Comparison of ENCODE assay signal across 17 cellular contexts in genomic region chr1:52209429-52209828, GRCh38.
A peak's percentile ranks its signal among the peaks of the same experiment; 100 is the strongest.
DNase-seq lines count a peak whose midpoint lies in the region; ATAC-seq and TF ChIP-seq lines count a peak whose summit lies in the region.
"Had no signal": no experiment of that assay in that cellular context is flagged by ENCODE, and none has a peak within 500 bp of the region (broad histone marks: within the 10 kb centered on the region; RNA-seq: fewer than 3 reads in every experiment).

No MANE protein-coding gene starts in this region.

- H3K27ac ChIP-seq in mammary epithelial cell (ENCODE audit: insufficient read depth, low read depth, low read length) (peak overlapping the region; percentile 97), foreskin keratinocyte (peak overlapping the region; percentile 99), left lung (no peak overlapping the region)
- H3K27ac ChIP-seq: BLaER1, GM23248 had no signal

- intact Hi-C loops in activated CD4-positive, alpha-beta memory T cell treated with anti-CD3 and anti-CD28 coated beads for 36 hours (cut with micrococcal nuclease) = no loop called here
- intact Hi-C loops in mammary epithelial cell (cut with micrococcal nuclease) = no loop called here
- intact Hi-C loops in left lung (cut with DNase I) = no loop called here

- in situ Hi-C loops in mammary epithelial cell (cut with MboI; ENCODE audit: low sequenced_read_pairs in 2 of 2) = no loop called here

- no peaks in the 10 kb centered on the region for H3K27me3 ChIP-seq in mammary epithelial cell (ENCODE audit: insufficient read depth, low read length)
- no peaks in the 10 kb centered on the region for H3K27me3 ChIP-seq in foreskin keratinocyte
- H3K27me3 ChIP-seq in left lung = no peaks in the 10 kb centered on the region
- H3K27me3 ChIP-seq: BLaER1 had no signal

- CTCF ChIA-PET in activated CD4-positive, alpha-beta memory T cell treated with anti-CD3 and anti-CD28 coated beads for 36 hours (lab: Charles Lee) = no interaction called here
- CTCF ChIA-PET in activated CD4-positive, alpha-beta memory T cell treated with anti-CD3 and anti-CD28 coated beads, Interleukin-2, amount 10 ng/mL, durations not matched to agents 7 days and 5 days (lab: Charles Lee) = no interaction called here
- CTCF ChIA-PET in mammary epithelial cell (lab: Charles Lee; ENCODE audit: low non-redundant PET) = no interaction called here

- TF ChIP-seq CTCF in mammary epithelial cell (conservative IDR thresholded peaks at IDR 0.05 in 1 of 2, IDR thresholded peaks at IDR 0.05 in 1 of 2; ENCODE audit: extremely low read depth in 1 of 2, insufficient read depth in 1 of 2, low read depth in 1 of 2, low read length in 2 of 2) = no peak
- no peak for TF ChIP-seq CTCF in foreskin keratinocyte (conservative IDR thresholded peaks at IDR 0.05)
- no peak for TF ChIP-seq CTCF in nephron progenitor cell (IDR thresholded peaks at IDR 0.05)
- no peak for TF ChIP-seq CTCF in left lung (IDR thresholded peaks at IDR 0.05)

- H3K9me3 Mint-ChIP-seq in activated CD4-positive, alpha-beta memory T cell treated with anti-CD3 and anti-CD28 coated beads for 36 hours = no peaks in the 10 kb centered on the region
- H3K9me3 Mint-ChIP-seq in activated CD4-positive, alpha-beta memory T cell treated with anti-CD3 and anti-CD28 coated beads, Interleukin-2, amount 10 ng/mL, durations not matched to agents 7 days and 5 days = no peaks in the 10 kb centered on the region
- H3K9me3 Mint-ChIP-seq in nephron progenitor cell = no peaks in the 10 kb centered on the region

- DNase-seq in activated CD4-positive, alpha-beta memory T cell treated with anti-CD3 and anti-CD28 coated beads for 36 hours = no peak
- no peak for DNase-seq in activated CD4-positive, alpha-beta memory T cell treated with anti-CD3 and anti-CD28 coated beads, Interleukin-2, amount 10 ng/mL, durations not matched to agents 7 days and 5 days
- DNase-seq in HPDE6-E6E7 (ENCODE audit: extremely low spot score) (peak; percentile 4), mammary epithelial cell (peak; percentile 97), foreskin keratinocyte (peak; percentile 94 to 99), nephron progenitor cell (no peak), MV-4-11 (lab: John Stamatoyannopoulos, UW) (no peak), left lung (no peak)
- DNase-seq: 8988T; AML-193; Caco-2; CD8-positive, alpha-beta memory T cell; DND-41; GDM1; GM23248 had no signal

- H3K4me1 Mint-ChIP-seq in activated CD4-positive, alpha-beta memory T cell treated with anti-CD3 and anti-CD28 coated beads for 36 hours (ENCODE audit: low read depth) = peaks cover 23% of the 10 kb centered on the region
- H3K4me1 Mint-ChIP-seq in activated CD4-positive, alpha-beta memory T cell treated with anti-CD3 and anti-CD28 coated beads, Interleukin-2, amount 10 ng/mL, durations not matched to agents 7 days and 5 days = no peaks in the 10 kb centered on the region
- H3K4me1 Mint-ChIP-seq in nephron progenitor cell = no peaks in the 10 kb centered on the region

- no peak overlapping the region for H3K4me3 Mint-ChIP-seq in activated CD4-positive, alpha-beta memory T cell treated with anti-CD3 and anti-CD28 coated beads for 36 hours
- no peak overlapping the region for H3K4me3 Mint-ChIP-seq in activated CD4-positive, alpha-beta memory T cell treated with anti-CD3 and anti-CD28 coated beads, Interleukin-2, amount 10 ng/mL, durations not matched to agents 7 days and 5 days
- H3K4me3 Mint-ChIP-seq in nephron progenitor cell = no peak overlapping the region
- H3K4me3 Mint-ChIP-seq: CD8-positive, alpha-beta memory T cell had no signal

- WGBS in mammary epithelial cell (ENCODE audit: low coverage, missing lambda C conversion rate) = 0% methylated on average over 2 of the region's 2 CpGs

- no peaks in the 10 kb centered on the region for H3K36me3 ChIP-seq in mammary epithelial cell (ENCODE audit: insufficient read depth, low read length)
- H3K36me3 ChIP-seq in left lung = no peaks in the 10 kb centered on the region
- H3K36me3 ChIP-seq: BLaER1 had no signal

- H3K9ac ChIP-seq in mammary epithelial cell (ENCODE audit: insufficient read depth, low read length) = peak overlapping the region; percentile 88
- H3K9ac ChIP-seq: BLaER1, GM23248 had no signal

- H3K27me3 Mint-ChIP-seq in activated CD4-positive, alpha-beta memory T cell treated with anti-CD3 and anti-CD28 coated beads for 36 hours = no peaks in the 10 kb centered on the region
- H3K27me3 Mint-ChIP-seq in activated CD4-positive, alpha-beta memory T cell treated with anti-CD3 and anti-CD28 coated beads, Interleukin-2, amount 10 ng/mL, durations not matched to agents 7 days and 5 days = no peaks in the 10 kb centered on the region
- no peaks in the 10 kb centered on the region for H3K27me3 Mint-ChIP-seq in nephron progenitor cell (ENCODE audit: low read depth, poor library complexity)

- H3K4me2 ChIP-seq in mammary epithelial cell (ENCODE audit: insufficient read depth, low read depth, low read length) = peak overlapping the region; percentile 57
- H3K4me2 ChIP-seq: BLaER1 had no signal

- H3K9me3 ChIP-seq in mammary epithelial cell (replicated peaks; ENCODE audit: insufficient read depth, low read length) = no peaks in the 10 kb centered on the region
- no peaks in the 10 kb centered on the region for H3K9me3 ChIP-seq in left lung
- H3K9me3 ChIP-seq: Caco-2 had no signal

- POLR2A ChIA-PET in activated CD4-positive, alpha-beta memory T cell treated with anti-CD3 and anti-CD28 coated beads for 36 hours (lab: Charles Lee) = no interaction called here
- POLR2A ChIA-PET in activated CD4-positive, alpha-beta memory T cell treated with anti-CD3 and anti-CD28 coated beads, Interleukin-2, amount 10 ng/mL, durations not matched to agents 7 days and 5 days (lab: Charles Lee) = no interaction called here

- ATAC-seq in foreskin keratinocyte (peak; percentile 91), left lung (no peak)
- ATAC-seq: HCT116 had no signal

- peak overlapping the region in 2 of 3 experiments; percentile 0 to 2 for H3K4me3 ChIP-seq in mammary epithelial cell (replicated peaks in 1 of 3; ENCODE audit: insufficient read depth in 1 of 3, low read depth in 2 of 3, low read length in 3 of 3)
- H3K4me3 ChIP-seq in left lung = no peak overlapping the region
- H3K4me3 ChIP-seq: BLaER1, GM23248 had no signal

- no peak overlapping the region for H2AFZ ChIP-seq in mammary epithelial cell (ENCODE audit: low read depth, low read length)
- H2AFZ ChIP-seq: GM23248 had no signal

- no TSS peak for BruUV-seq in mammary epithelial cell (replicated peaks; lab: Mats Ljungman, UMichigan)

- dilution Hi-C loops in mammary epithelial cell (cut with HindIII; ENCODE audit: low sequenced_read_pairs) = no loop called here

- no peaks in the 10 kb centered on the region for H4K20me1 ChIP-seq in mammary epithelial cell (ENCODE audit: insufficient read depth, low read length)
- H4K20me1 ChIP-seq: BLaER1 had no signal

- H3K27ac Mint-ChIP-seq in activated CD4-positive, alpha-beta memory T cell treated with anti-CD3 and anti-CD28 coated beads for 36 hours = peak overlapping the region; percentile 20
- no peak overlapping the region for H3K27ac Mint-ChIP-seq in activated CD4-positive, alpha-beta memory T cell treated with anti-CD3 and anti-CD28 coated beads, Interleukin-2, amount 10 ng/mL, durations not matched to agents 7 days and 5 days
- no peak overlapping the region for H3K27ac Mint-ChIP-seq in nephron progenitor cell
- H3K27ac Mint-ChIP-seq: CD8-positive, alpha-beta memory T cell had no signal

- H3K4me1 ChIP-seq in mammary epithelial cell (ENCODE audit: insufficient read depth, low read length) (peaks cover 22% of the 10 kb centered on the region), foreskin keratinocyte (peaks cover 17% of the 10 kb centered on the region), left lung (no peaks in the 10 kb centered on the region)
- H3K4me1 ChIP-seq: Caco-2 had no signal

- no peaks in the 10 kb centered on the region for H3K36me3 Mint-ChIP-seq in activated CD4-positive, alpha-beta memory T cell treated with anti-CD3 and anti-CD28 coated beads for 36 hours
- no peaks in the 10 kb centered on the region for H3K36me3 Mint-ChIP-seq in activated CD4-positive, alpha-beta memory T cell treated with anti-CD3 and anti-CD28 coated beads, Interleukin-2, amount 10 ng/mL, durations not matched to agents 7 days and 5 days (ENCODE audit: low read depth)
- H3K36me3 Mint-ChIP-seq in nephron progenitor cell (ENCODE audit: low read depth) = peaks cover 5% of the 10 kb centered on the region

- peaks cover 64% of the 10 kb centered on the region for H3K79me2 ChIP-seq in mammary epithelial cell (ENCODE audit: insufficient read depth, low read length)

Comparison
In these comparisons a context has a peak if more than half of its experiments do, and no peak if none do; other contexts are left out.
1. DNase-seq: peak in HPDE6-E6E7 (single experiment), mammary epithelial cell (single experiment) and foreskin keratinocyte (2 of 2); none in activated CD4-positive, alpha-beta memory T cell treated with anti-CD3 and anti-CD28 coated beads for 36 hours (single experiment), activated CD4-positive, alpha-beta memory T cell treated with anti-CD3 and anti-CD28 coated beads, Interleukin-2, amount 10 ng/mL, durations not matched to agents 7 days and 5 days (single experiment), nephron progenitor cell (single experiment), MV-4-11 (single experiment) and left lung (0 of 2).
2. H3K27ac ChIP-seq: peak in mammary epithelial cell (single experiment) and foreskin keratinocyte (single experiment); none in left lung (0 of 2).
3. H3K4me3 ChIP-seq: peak in mammary epithelial cell (2 of 3); none in left lung (0 of 2).